ENCODE assay signal across 3 cellular contexts in genomic region chr1:7113136-7113535, GRCh38.
"Had no signal": no experiment of that assay in that cellular context is flagged by ENCODE, and none has a peak within 500 bp of the region (broad histone marks: within the 10 kb centered on the region; RNA-seq: fewer than 3 reads in every experiment).

No MANE protein-coding gene starts in this region.

- DNase-seq: GDM1, GF-D8 had no signal

- H3K4me3 ChIP-seq: GM12878 had no signal
